11 cellular contexts compared by ENCODE assay signal in the genomic region with DNA sequence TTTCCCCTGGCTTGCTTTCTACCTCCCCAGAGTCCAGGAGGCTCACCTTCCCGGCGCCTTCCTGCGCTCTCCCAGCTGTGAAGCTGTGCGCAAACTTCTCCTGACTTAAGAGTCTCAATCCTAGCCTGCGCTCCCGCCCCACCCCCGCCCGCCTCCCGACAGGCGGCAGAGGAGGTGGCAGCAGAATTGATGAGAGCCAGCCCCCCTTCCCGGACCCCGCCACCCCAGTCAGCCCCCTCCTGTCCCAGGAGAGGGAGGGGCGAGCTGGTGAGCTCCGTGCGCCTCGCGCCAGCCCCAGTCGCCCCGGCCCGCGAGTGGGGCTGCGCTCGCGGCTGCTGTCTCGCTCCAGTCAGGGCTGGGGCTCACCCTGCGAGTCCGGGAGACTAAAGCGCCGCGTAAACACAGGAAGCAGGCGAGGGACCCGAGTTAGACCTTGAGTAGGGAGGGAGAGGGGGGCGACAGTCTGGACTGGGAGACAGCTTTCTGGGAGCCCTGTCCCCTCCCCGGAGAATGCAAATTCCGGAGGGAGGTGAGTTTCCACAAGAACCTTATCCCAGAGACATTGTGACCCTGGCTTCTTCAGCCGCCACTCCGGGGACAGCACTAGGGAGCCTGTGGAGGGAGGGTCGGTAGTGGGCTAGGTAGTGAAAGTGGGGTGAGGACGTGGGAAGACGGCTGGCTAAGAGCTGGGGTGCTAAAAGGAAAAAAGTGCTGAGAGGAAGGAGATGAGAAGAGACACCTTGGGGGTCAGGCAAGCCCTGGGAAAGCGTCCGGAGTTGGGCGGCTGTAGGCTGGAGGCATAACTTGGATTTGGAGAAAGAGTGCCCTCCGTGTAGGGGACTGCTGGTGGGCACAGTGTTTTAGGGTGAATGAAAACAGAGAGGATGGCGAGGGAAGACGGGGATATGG. TPM values are rescaled to one million over a fixed set of nuclear protein-coding genes. Genes with fewer than 3 reads are reported as not detected.
DNase-seq lines count a peak whose midpoint lies in the region; ATAC-seq and TF ChIP-seq lines count a peak whose summit lies in the region.
"Had no signal": no experiment of that assay in that cellular context is flagged by ENCODE, and none has a peak within 500 bp of the region (broad histone marks: within the 10 kb centered on the region; RNA-seq: fewer than 3 reads in every experiment).

A gene (minus strand): TSS at position 79 of the 909 bp plus-strand sequence. CDS start 87,743 bp downstream, outside the sequence.

- CTCF ChIA-PET in PC-9 (lab: Charles Lee): no interaction called here

- intact Hi-C loops in PC-9 (cut with micrococcal nuclease; ENCODE audit: unreplicated experiment): no loop called here

- BruUV-seq in PC-9 (replicated peaks; lab: Mats Ljungman, UMichigan): no TSS peak

- H3F3A ChIP-seq in PC-9 (ENCODE audit: insufficient read depth, low read depth): no peaks in the 10 kb centered on the region

- H3K4me3 ChIP-seq in H7 (ENCODE audit: insufficient read depth, low read depth, low read length): peak within 1 kb of the TSS; percentile 57
- peak within 1 kb of the TSS; percentile 51; the same call in 1 of the 2 replicates for H3K4me3 ChIP-seq in PC-9
- H3K4me3 ChIP-seq in iPS DF 6.9 (ENCODE audit: low read length): peak within 1 kb of the TSS; percentile 81; the same call in 1 of the 2 replicates

- H3K27ac ChIP-seq in PC-9 (no peak within 1 kb of the TSS), iPS DF 6.9 (ENCODE audit: low read length) (no peak within 1 kb of the TSS)

- H3K9me2 ChIP-seq in PC-9 (ENCODE audit: insufficient read depth): no peaks in the 10 kb centered on the region

- ATAC-seq in GM18870 (IDR thresholded peaks at IDR 0.05; ENCODE audit: unreplicated experiment): no peak
- no peak for ATAC-seq in GM19023 (IDR thresholded peaks at IDR 0.05; ENCODE audit: unreplicated experiment)
- no peak for ATAC-seq in GM21367 (IDR thresholded peaks at IDR 0.05; ENCODE audit: unreplicated experiment)
- ATAC-seq: activated T-helper 17 cell treated with anti-CD3 and anti-CD28 coated beads, Interleukin-2, amount 50 U/mL, for 72 hours had no signal

- peak within 1 kb of the TSS; percentile 74 for H3K4me2 ChIP-seq in PC-9

- H4K20me1 ChIP-seq in PC-9 (ENCODE audit: insufficient read depth): no peaks in the 10 kb centered on the region

- no peaks in the 10 kb centered on the region for H3K36me3 ChIP-seq in H7 (replicated peaks; ENCODE audit: control insufficient read depth, insufficient read depth, low read length)
- no peaks in the 10 kb centered on the region for H3K36me3 ChIP-seq in PC-9 (ENCODE audit: low read depth)
- H3K36me3 ChIP-seq in iPS DF 6.9 (ENCODE audit: control insufficient read depth, insufficient read depth, low read length): no peaks in the 10 kb centered on the region

- H3K79me2 ChIP-seq in PC-9 (ENCODE audit: low read depth): no peaks in the 10 kb centered on the region

- H3K27me3 ChIP-seq in H7 (ENCODE audit: control insufficient read depth, insufficient read depth, low read length): peaks cover 45% of the 10 kb centered on the region
- peaks cover 7% of the 10 kb centered on the region; the same call in 1 of the 2 replicates for H3K27me3 ChIP-seq in PC-9 (ENCODE audit: insufficient read depth, low read depth)
- peaks cover 24% of the 10 kb centered on the region for H3K27me3 ChIP-seq in iPS DF 6.9 (ENCODE audit: control insufficient read depth, insufficient read depth, low read length)

- peaks cover 11% of the 10 kb centered on the region for H3K4me1 ChIP-seq in PC-9 (replicated peaks; ENCODE audit: insufficient read depth)
- H3K4me1 ChIP-seq in iPS DF 6.9 (ENCODE audit: control insufficient read depth, insufficient read depth, low read length): 0 out of 2 replicates have a peak, but pooled peaks cover 2% of the 10 kb centered on the region

- H2AFZ ChIP-seq in PC-9: peak within 1 kb of the TSS; percentile 72

- no CpG with 5 or more reads among the region's 46 CpGs for WGBS in iPS DF 6.9 (ENCODE audit: insufficient coverage, insufficient read length)

- no peak for TF ChIP-seq CTCF in PC-9 (conservative IDR thresholded peaks at IDR 0.05)

- DNase-seq in H7: peak; percentile 82
- peak in 1 of 2 experiments; percentile 29 for DNase-seq in PC-9
- no peak for DNase-seq in iPS DF 6.9 (ENCODE audit: low read depth, low spot score)
- peak; percentile 61 for DNase-seq in retina
- DNase-seq in NCI-H446 treated with DMSO at 0.1 percent for 48 hours (lab: John Stamatoyannopoulos, UW): no peak
- DNase-seq: NCI-H1694 had no signal

- H3K9me3 ChIP-seq in PC-9 (ENCODE audit: insufficient read depth, low read depth) (no peaks in the 10 kb centered on the region), iPS DF 6.9 (ENCODE audit: control insufficient read depth, insufficient read depth, low read length) (no peaks in the 10 kb centered on the region)

- POLR2A ChIA-PET in PC-9 (lab: Charles Lee; ENCODE audit: unreplicated experiment): interaction anchor here (0.6 kb wide), 1 partner anchor 458 kb away, joined by 5 read pairs; no protein-coding TSS in a partner anchor

RNA-seq across cellular contexts. Expression of the gene that starts here (rescaled TPM):
- total RNA-seq in H7 (2014; rRNA removed; shearing (Covaris generic)): 1.4 and 4.0 TPM in 2 replicates
- total RNA-seq in PC-9 (2021): not detected in 2 replicates
- total RNA-seq: activated T-helper 17 cell treated with anti-CD3 and anti-CD28 coated beads, Interleukin-2, amount 50 U/mL, for 72 hours; endothelial cell of umbilical vein had no signal

Comparison
In these comparisons a context has a peak if more than half of its experiments do, and no peak if none do; other contexts are left out.
1. DNase-seq: peak in H7 (single experiment) and retina (single experiment); none in iPS DF 6.9 (single experiment) and NCI-H446 treated with DMSO at 0.1 percent for 48 hours (single experiment).
2. Peak in every context shown above with its lines, with median percentiles within 50 percentile points of each other: H3K4me3 ChIP-seq.